Comparison of ENCODE assay signal across 17 cellular contexts in genomic region chr15:39804026-39804425, GRCh38. TPM values are rescaled to one million over a fixed set of nuclear protein-coding genes. Genes with fewer than 3 reads are reported as not detected.
A peak's percentile ranks its signal among the peaks of the same experiment; 100 is the strongest.
DNase-seq lines count a peak whose midpoint lies in the region; ATAC-seq and TF ChIP-seq lines count a peak whose summit lies in the region.
"Had no signal": no experiment of that assay in that cellular context is flagged by ENCODE, and none has a peak within 500 bp of the region (broad histone marks: within the 10 kb centered on the region; RNA-seq: fewer than 3 reads in every experiment).

No MANE protein-coding gene starts in this region.

- no peak overlapping the region for H3K4ac ChIP-seq in trophoblast cell (ENCODE audit: low read depth, low read length)

- 0 out of 2 replicates have a peak, but pooled peaks cover 3% of the 10 kb centered on the region for H3K9me2 ChIP-seq in GM23248 (ENCODE audit: insufficient read depth)

- H3K14ac ChIP-seq in trophoblast cell (ENCODE audit: low read length) = no peak overlapping the region

- H2BK12ac ChIP-seq in trophoblast cell (ENCODE audit: low read length) = no peak overlapping the region

- H3K36me3 ChIP-seq in GM23248 (ENCODE audit: low read depth) (peaks cover 56% of the 10 kb centered on the region), trophoblast cell (ENCODE audit: control insufficient read depth in 1 of 2, insufficient read depth in 2 of 2, low read length in 2 of 2) (no peaks in the 10 kb centered on the region)
- H3K36me3 ChIP-seq: neural progenitor cell, upper lobe of left lung had no signal

- no peaks in the 10 kb centered on the region for H3K27me3 ChIP-seq in GM23248 (replicated peaks; ENCODE audit: insufficient read depth)
- H3K27me3 ChIP-seq in trophoblast cell (ENCODE audit: insufficient read depth, low read length) = no peaks in the 10 kb centered on the region
- H3K27me3 ChIP-seq: neural progenitor cell, upper lobe of left lung had no signal

- H2BK120ac ChIP-seq in trophoblast cell (ENCODE audit: insufficient read depth, low read length, poor library complexity) = no peak overlapping the region

- TF ChIP-seq CTCF in epithelial cell of esophagus (IDR thresholded peaks at IDR 0.05; ENCODE audit: insufficient read depth, low read depth, low read length, missing control alignments) = no peak

- H3K4me1 ChIP-seq in GM23248 (ENCODE audit: insufficient read depth) (peaks cover 5% of the 10 kb centered on the region), trophoblast cell (ENCODE audit: control insufficient read depth in 1 of 2, insufficient read depth in 2 of 2, low read length in 2 of 2) (no peaks in the 10 kb centered on the region)
- H3K4me1 ChIP-seq: upper lobe of left lung had no signal

- H2BK5ac ChIP-seq in trophoblast cell (ENCODE audit: low read depth, low read length, poor library complexity) = no peak overlapping the region

- ATAC-seq in GM21423 (IDR thresholded peaks at IDR 0.05; ENCODE audit: unreplicated experiment) = no peak
- ATAC-seq: activated CD8-positive, alpha-beta memory T cell treated with anti-CD3 and anti-CD28 coated beads, Interleukin-2, amount 10 ng/mL, durations not matched to agents 7 days and 5 days; sciatic nerve had no signal

- no peak overlapping the region for H2AK5ac ChIP-seq in trophoblast cell (ENCODE audit: low read length)

- H3K79me2 ChIP-seq in GM23248 (ENCODE audit: insufficient read depth) (peaks cover 93% of the 10 kb centered on the region), trophoblast cell (ENCODE audit: control insufficient read depth, insufficient read depth, low read length, poor library complexity) (no peaks in the 10 kb centered on the region)

- no peak overlapping the region for H3K27ac ChIP-seq in GM23248
- H3K27ac ChIP-seq in trophoblast cell (ENCODE audit: low read depth, low read length) = no peak overlapping the region
- H3K27ac ChIP-seq: neural progenitor cell, upper lobe of left lung had no signal

- no peak overlapping the region for H3K4me3 ChIP-seq in GM23248
- no peak overlapping the region for H3K4me3 ChIP-seq in epithelial cell of esophagus (ENCODE audit: low read length)
- H3K4me3 ChIP-seq in trophoblast cell (ENCODE audit: low read depth, low read length) = no peak overlapping the region
- H3K4me3 ChIP-seq: lung, neural progenitor cell, upper lobe of left lung had no signal

- H2AFZ ChIP-seq in GM23248 (no peak overlapping the region), trophoblast cell (ENCODE audit: insufficient read depth, low read length, poor library complexity) (no peak overlapping the region)
- H2AFZ ChIP-seq: neural progenitor cell had no signal

- 95% methylated on average over 2 of the region's 2 CpGs for WGBS in GM23248 (ENCODE audit: low coverage in 1 of 2, low lambda C conversion rate in 2 of 2, missing lambda C conversion rate in 2 of 2), 2 experiments
- WGBS in trophoblast cell (ENCODE audit: extremely low coverage, insufficient coverage, insufficient read length) = no CpG with 5 or more reads among the region's 2 CpGs

- no peak overlapping the region for H4K91ac ChIP-seq in trophoblast cell (ENCODE audit: low read depth, low read length)

- no peak overlapping the region for H3K23ac ChIP-seq in trophoblast cell (ENCODE audit: low read length)

- H3K79me1 ChIP-seq in trophoblast cell (ENCODE audit: low read length) = no peaks in the 10 kb centered on the region

- H3K9me3 ChIP-seq in GM23248 (ENCODE audit: low read depth) (no peaks in the 10 kb centered on the region), trophoblast cell (ENCODE audit: insufficient read depth, low read depth, low read length) (peaks cover 3% of the 10 kb centered on the region)
- H3K9me3 ChIP-seq: upper lobe of left lung had no signal

- in situ Hi-C loops in GM23248 (cut with MboI) = no loop called here

- H4K8ac ChIP-seq in trophoblast cell (ENCODE audit: low read depth, low read length) = no peak overlapping the region

- no peak overlapping the region for H4K12ac ChIP-seq in trophoblast cell (ENCODE audit: low read depth, low read length)

- H3K9ac ChIP-seq in GM23248 = no peak overlapping the region
- no peak overlapping the region for H3K9ac ChIP-seq in trophoblast cell (ENCODE audit: low read length)
- H3K9ac ChIP-seq: neural progenitor cell had no signal

- H3F3A ChIP-seq in GM23248 (ENCODE audit: insufficient read depth) = peaks cover 7% of the 10 kb centered on the region; the same call in 1 of the 2 replicates

- H3K18ac ChIP-seq in trophoblast cell (ENCODE audit: low read length) = no peak overlapping the region

- H3K4me2 ChIP-seq in GM23248 (ENCODE audit: unreplicated experiment) = no peak overlapping the region
- H3K4me2 ChIP-seq in trophoblast cell (ENCODE audit: low read length) = no peak overlapping the region
- H3K4me2 ChIP-seq: neural progenitor cell had no signal

- H4K20me1 ChIP-seq in GM23248 (ENCODE audit: insufficient read depth) = peaks cover 3% of the 10 kb centered on the region; the same call in 1 of the 2 replicates

- DNase-seq in GM23248 (peak; percentile 47), NCI-H226 (peak; percentile 47), epithelial cell of esophagus (ENCODE audit: low read depth) (peak; percentile 96), trophoblast cell (peak; percentile 21 to 46), OCI-M2 (lab: John Stamatoyannopoulos, UW; ENCODE audit: unreplicated experiment) (no peak), activated T-cell treated with anti-CD3 and anti-CD28 coated beads for 4 hours (no peak)
- DNase-seq: activated CD8-positive, alpha-beta memory T cell treated with anti-CD3 and anti-CD28 coated beads, Interleukin-2, amount 10 ng/mL, durations not matched to agents 7 days and 5 days; activated naive CD4-positive, alpha-beta T cell treated with anti-CD3 and anti-CD28 coated beads, Interleukin-2, amount 50 U/mL, for 16 hours; C1 segment of cervical spinal cord; hypothalamus; NCI-H187; stimulated activated CD4-positive, alpha-beta T cell treated with anti-CD3 and anti-CD28 coated beads, Interleukin-4, amount 100 ng/mL, for 24 hours; upper lobe of left lung had no signal

RNA-seq across cellular contexts. Expression of gene FSIP1, which starts 21.4 kb away (rescaled TPM):
- 1.6 and 2.4 TPM in 2 replicates for total RNA-seq in GM23248 (2014; rRNA removed; shearing (Covaris generic))
- 2.4 and 2.8 TPM in 2 replicates for polyA plus RNA-seq in GM23248 (2016; fragmentation: Nextera tagmentation; extraction: Ambion mirVana)
- polyA plus RNA-seq in trophoblast cell (2013) = 0.08 and 0.12 TPM in 2 replicates

Comparison
In these comparisons a context has a peak if more than half of its experiments do, and no peak if none do; other contexts are left out.
1. DNase-seq: peak in GM23248 (single experiment), NCI-H226 (single experiment), epithelial cell of esophagus (single experiment) and trophoblast cell (2 of 2); none in OCI-M2 (single experiment) and activated T-cell treated with anti-CD3 and anti-CD28 coated beads for 4 hours (single experiment).